ENCODE assay signal across 10 cellular contexts in the genomic region with DNA sequence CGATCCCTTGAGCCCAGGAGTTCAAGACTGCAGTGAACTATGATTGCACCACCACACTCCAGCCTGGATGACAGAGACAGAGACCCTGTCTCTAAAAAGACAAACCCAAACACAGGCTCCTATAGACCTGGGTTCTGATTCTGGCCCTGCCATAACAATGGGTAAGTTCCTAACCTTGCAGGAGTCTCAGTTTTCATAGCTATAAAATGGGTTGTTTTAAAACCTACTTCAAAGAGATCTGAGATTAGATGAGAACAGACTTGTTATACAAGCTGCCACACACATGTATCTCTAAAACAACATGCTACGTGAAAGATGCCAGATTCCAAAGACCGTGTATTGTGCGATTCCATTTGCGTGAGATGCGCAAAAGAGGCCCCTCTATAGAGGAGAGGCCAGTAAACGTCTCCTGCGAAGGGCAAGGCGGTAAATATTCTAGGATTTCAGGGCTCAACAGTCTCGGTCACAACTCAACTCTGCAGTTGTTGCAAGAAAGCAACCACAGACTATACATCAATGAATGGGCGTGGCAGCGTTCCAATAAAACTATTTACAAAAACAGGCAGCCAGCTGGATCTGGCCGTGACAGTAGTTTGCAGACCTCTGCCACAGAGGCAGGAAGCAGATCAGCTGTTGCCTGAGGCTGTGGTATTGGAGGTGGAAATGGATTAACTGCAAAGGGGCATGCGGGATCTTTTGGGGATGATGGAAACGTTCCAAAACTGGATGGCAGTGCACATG. TPM values are rescaled to one million over a fixed set of nuclear protein-coding genes. Genes with fewer than 3 reads are reported as not detected.
DNase-seq lines count a peak whose midpoint lies in the region; TF ChIP-seq lines count a peak whose summit lies in the region.
"Had no signal": no experiment of that assay in that cellular context is flagged by ENCODE, and none has a peak within 500 bp of the region (broad histone marks: within the 10 kb centered on the region; RNA-seq: fewer than 3 reads in every experiment).

No MANE protein-coding gene starts in this region.

- POLR2A ChIA-PET in HEK293 (lab: Yijun Ruan, JAX), result interaction anchor here (0.9 kb wide), 1 partner anchor 59 kb away, joined by 3 read pairs; a partner anchor contains a TSS
- POLR2A ChIA-PET in A673 (lab: Charles Lee; ENCODE audit: low non-redundant PET), result no interaction called here

- peaks cover 5 to 61% of the 10 kb centered on the region in 2 experiments; a peak in 2 of 3 replicates for H3K36me3 ChIP-seq in HEK293 (ENCODE audit: control insufficient read depth in 2 of 2, insufficient read depth in 1 of 2, low read length in 2 of 2)
- peaks cover 5% of the 10 kb centered on the region for H3K36me3 ChIP-seq in fibroblast of lung (ENCODE audit: control insufficient read depth, insufficient read depth, low read length)
- H3K36me3 ChIP-seq in A673 (ENCODE audit: insufficient read depth, low read length, poor library complexity, severe bottlenecking), result no peaks in the 10 kb centered on the region

- no peaks in the 10 kb centered on the region for H3K9me3 ChIP-seq in HEK293 (ENCODE audit: control insufficient read depth, insufficient read depth, low read depth, low read length)
- no peaks in the 10 kb centered on the region for H3K9me3 ChIP-seq in fibroblast of lung (ENCODE audit: control insufficient read depth, insufficient read depth, low read depth, low read length)
- no peaks in the 10 kb centered on the region for H3K9me3 ChIP-seq in A673 (ENCODE audit: low read depth, low read length, poor library complexity, severe bottlenecking)

- H3K27ac ChIP-seq in HEK293 (ENCODE audit: extremely low read depth, low read depth, low read length), result no peak overlapping the region
- H3K27ac ChIP-seq in fibroblast of lung (ENCODE audit: insufficient read depth, low read length), result peak overlapping the region; percentile 11
- no peak overlapping the region for H3K27ac ChIP-seq in A673 (ENCODE audit: low read depth, low read length, poor library complexity, severe bottlenecking)

- H3K4me2 ChIP-seq in fibroblast of lung (ENCODE audit: extremely low read depth, insufficient read depth, low read length), result no peak overlapping the region

- H3K4me1 ChIP-seq in HEK293 (ENCODE audit: control insufficient read depth, insufficient read depth, low read length), result no peaks in the 10 kb centered on the region; the same call in 1 of the 2 replicates
- H3K4me1 ChIP-seq in fibroblast of lung (ENCODE audit: control insufficient read depth, extremely low read depth, insufficient read depth, low read length), result peaks cover 27% of the 10 kb centered on the region
- no peaks in the 10 kb centered on the region for H3K4me1 ChIP-seq in A673 (ENCODE audit: insufficient read depth, low read length, poor library complexity, severe bottlenecking)

- intact Hi-C loops in posterior vena cava (cut with DNase I) (loop anchor here in 1 of 2 donors (10.0 kb wide), 1 partner anchor 136 kb away; a partner anchor contains a TSS), A673 (cut with micrococcal nuclease; ENCODE audit: unreplicated experiment) (no loop called here)

- no peak overlapping the region for H2AFZ ChIP-seq in fibroblast of lung (ENCODE audit: low read length)

- TF ChIP-seq CTCF in HEK293 (tag by site-specific recombination; IDR thresholded peaks at IDR 0.05) (no peak), fibroblast of lung (conservative IDR thresholded peaks at IDR 0.05 in 1 of 2, IDR thresholded peaks at IDR 0.05 in 1 of 2; ENCODE audit: low read depth in 1 of 2, low read length in 2 of 2) (no peak), A673 (conservative IDR thresholded peaks at IDR 0.05; ENCODE audit: low read depth, low read length) (no peak)

- H4K20me1 ChIP-seq in fibroblast of lung (ENCODE audit: control insufficient read depth, extremely low read depth, insufficient read depth, low read length), result no peaks in the 10 kb centered on the region

- no TSS peak for BruUV-seq in A673 (replicated peaks; lab: Mats Ljungman, UMichigan)

- H3K27me3 ChIP-seq in fibroblast of lung (ENCODE audit: control insufficient read depth, insufficient read depth, low read length) (no peaks in the 10 kb centered on the region), A673 (replicated peaks; ENCODE audit: insufficient read depth, low read depth, low read length, poor library complexity) (no peaks in the 10 kb centered on the region)

- CTCF ChIA-PET in HEK293 (lab: Yijun Ruan, JAX), result interaction anchor here (0.6 to 9.9 kb wide), 3 partner anchors 8 to 122 kb away, joined by 3 to 135 read pairs (median 4); no protein-coding TSS in a partner anchor
- CTCF ChIA-PET in A673 (lab: Charles Lee), result no interaction called here

- no peak overlapping the region for H3K4me3 ChIP-seq in HEK293 (ENCODE audit: low read depth, low read length)
- H3K4me3 ChIP-seq in fibroblast of lung (replicated peaks in 1 of 4; ENCODE audit: control extremely low read depth in 1 of 4, insufficient read depth in 1 of 4, low read depth in 3 of 4, low read length in 4 of 4), result no peak overlapping the region
- H3K4me3 ChIP-seq in A673 (ENCODE audit: low read depth, low read length, poor library complexity, severe bottlenecking), result no peak overlapping the region

- H3K79me2 ChIP-seq in fibroblast of lung (ENCODE audit: control insufficient read depth, insufficient read depth, low read length), result peaks cover 21% of the 10 kb centered on the region

- no peak overlapping the region for H3K9ac ChIP-seq in fibroblast of lung (ENCODE audit: insufficient read depth, low read length)

- DNase-seq in SHP77 (lab: John Stamatoyannopoulos, UW) (peak; percentile 60 to 61), fibroblast of lung (ENCODE audit: low read depth in 2 of 2) (peak; percentile 91 to 99), putamen (ENCODE audit: low spot score) (peak; percentile 85), NCI-H226 (no peak), retina (no peak), posterior vena cava (ENCODE audit: low spot score) (no peak), A673 (ENCODE audit: low spot score) (no peak)
- DNase-seq: naive B cell, NCI-H1417 treated with DMSO at 0.1 percent for 48 hours had no signal

TF ChIP-seq in HEK293, 187 proteins besides CTCF, POLR2A, EP300 and RAD21 (continues in another document):
- TF ChIP-seq ZNF114 (tag by site-specific recombination; IDR thresholded peaks at IDR 0.05) (no peak), ZNF24 (tag by site-specific recombination; IDR thresholded peaks at IDR 0.05) (no peak), ZFHX2 (tag by site-specific recombination; conservative IDR thresholded peaks at IDR 0.05) (no peak), KLF8 (tag by site-specific recombination; IDR thresholded peaks at IDR 0.05) (no peak), ZNF155 (tag by site-specific recombination; IDR thresholded peaks at IDR 0.05) (no peak), ZNF596 (tag by site-specific recombination; IDR thresholded peaks at IDR 0.05) (no peak), KLF9 (tag by site-specific recombination; IDR thresholded peaks at IDR 0.05; ENCODE audit: low read depth) (peak; percentile 42; the same call in 1 of the 2 replicates), KLF10 (tag by site-specific recombination; IDR thresholded peaks at IDR 0.05) (peak; percentile 73), ZNF530 (tag by site-specific recombination; IDR thresholded peaks at IDR 0.05; ENCODE audit: low read depth) (no peak), ZNF394 (tag by site-specific recombination; IDR thresholded peaks at IDR 0.05; ENCODE audit: borderline replicate concordance) (no peak), ZNF37A (tag by site-specific recombination; IDR thresholded peaks at IDR 0.05) (no peak)
- TF ChIP-seq, protein P1, sequence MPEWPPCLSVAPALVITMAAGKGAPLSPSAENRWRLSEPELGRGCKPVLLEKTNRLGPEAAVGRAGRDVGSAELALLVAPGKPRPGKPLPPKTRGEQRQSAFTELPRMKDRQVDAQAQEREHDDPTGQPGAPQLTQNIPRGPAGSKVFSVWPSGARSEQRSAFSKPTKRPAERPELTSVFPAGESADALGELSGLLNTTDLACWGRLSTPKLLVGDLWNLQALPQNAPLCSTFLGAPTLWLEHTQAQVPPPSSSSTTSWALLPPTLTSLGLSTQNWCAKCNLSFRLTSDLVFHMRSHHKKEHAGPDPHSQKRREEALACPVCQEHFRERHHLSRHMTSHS (tag by site-specific recombination; IDR thresholded peaks at IDR 0.05), result no peak
- TF ChIP-seq, protein P2, sequence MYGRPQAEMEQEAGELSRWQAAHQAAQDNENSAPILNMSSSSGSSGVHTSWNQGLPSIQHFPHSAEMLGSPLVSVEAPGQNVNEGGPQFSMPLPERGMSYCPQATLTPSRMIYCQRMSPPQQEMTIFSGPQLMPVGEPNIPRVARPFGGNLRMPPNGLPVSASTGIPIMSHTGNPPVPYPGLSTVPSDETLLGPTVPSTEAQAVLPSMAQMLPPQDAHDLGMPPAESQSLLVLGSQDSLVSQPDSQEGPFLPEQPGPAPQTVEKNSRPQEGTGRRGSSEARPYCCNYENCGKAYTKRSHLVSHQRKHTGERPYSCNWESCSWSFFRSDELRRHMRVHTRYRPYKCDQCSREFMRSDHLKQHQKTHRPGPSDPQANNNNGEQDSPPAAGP (tag by site-specific recombination; IDR thresholded peaks at IDR 0.05), result no peak

RNA-seq across cellular contexts. Expression of a gene that starts 5.9 kb away (rescaled TPM):
- total RNA-seq in fibroblast of lung (5.4 and 11.1 TPM in 2 replicates), posterior vena cava (10 to 100 TPM; 28.5 to 29.5 TPM), A673 (2021) (24.4 and 31.2 TPM in 2 replicates)
- polyA plus RNA-seq in fibroblast of lung, result 5.6 and 6.1 TPM in 2 replicates
- polyA plus RNA-seq in fibroblast of lung (2012), result 7.2 and 8.6 TPM in 2 replicates
- 16.1 and 18.2 TPM in 2 replicates for polyA minus RNA-seq in fibroblast of lung (ENCODE audit: low replicate concordance)

RNA-seq across cellular contexts. Expression of a gene that starts 15.2 kb away (rescaled TPM):
- total RNA-seq in fibroblast of lung (59.8 and 66.1 TPM in 2 replicates), posterior vena cava (10 to 100 TPM; 22.4 to 23.6 TPM), A673 (2021) (101 and 105 TPM in 2 replicates)
- 27.8 and 39.8 TPM in 2 replicates for polyA plus RNA-seq in fibroblast of lung
- polyA plus RNA-seq in fibroblast of lung (2012), result 22.3 and 32.2 TPM in 2 replicates
- polyA minus RNA-seq in fibroblast of lung (ENCODE audit: low replicate concordance), result 30.6 and 36.4 TPM in 2 replicates

RNA-seq across cellular contexts. Expression of a gene that starts 38.9 kb away (rescaled TPM):
- total RNA-seq in fibroblast of lung, result 57.0 and 79.4 TPM in 2 replicates
- polyA plus RNA-seq in fibroblast of lung, result 30.6 and 61.9 TPM in 2 replicates
- polyA plus RNA-seq in fibroblast of lung (2012), result 85.6 and 136 TPM in 2 replicates
- polyA minus RNA-seq in fibroblast of lung (ENCODE audit: low replicate concordance), result 42.0 and 88.8 TPM in 2 replicates
- 10 to 100 TPM; 67.1 to 89.3 TPM for total RNA-seq in posterior vena cava
- 5.4 and 6.6 TPM in 2 replicates for total RNA-seq in A673 (2021)

RNA-seq across cellular contexts. Expression of a gene that starts 59.4 kb away (rescaled TPM):
- total RNA-seq in fibroblast of lung, result 24.4 and 34.3 TPM in 2 replicates
- 14.8 and 19.9 TPM in 2 replicates for polyA plus RNA-seq in fibroblast of lung
- 28.6 and 37.1 TPM in 2 replicates for polyA plus RNA-seq in fibroblast of lung (2012)
- 9.2 and 9.5 TPM in 2 replicates for polyA minus RNA-seq in fibroblast of lung (ENCODE audit: low replicate concordance)
- total RNA-seq in posterior vena cava, result 10 to 100 TPM; 25.3 to 28.8 TPM
- 89.7 and 90.3 TPM in 2 replicates for total RNA-seq in A673 (2021)

Comparison
In these comparisons a context has a peak if more than half of its experiments do, and no peak if none do; other contexts are left out.
1. DNase-seq: peak in SHP77 (2 of 2), fibroblast of lung (2 of 2) and putamen (single experiment); none in NCI-H226 (single experiment), retina (single experiment), posterior vena cava (single experiment) and A673 (single experiment).